8 cellular contexts compared by ENCODE assay signal in genomic region chr14:103716091-103716801, GRCh38. TPM values are rescaled to one million over a fixed set of nuclear protein-coding genes. Genes with fewer than 3 reads are reported as not detected.
DNase-seq lines count a peak whose midpoint lies in the region; ATAC-seq and TF ChIP-seq lines count a peak whose summit lies in the region.

No MANE protein-coding gene starts in this region.

- H3K9me3 ChIP-seq in HCT116 (ENCODE audit: control insufficient read depth in 1 of 2, insufficient read depth in 1 of 2, low read depth in 1 of 2, low read length in 2 of 2) = no peaks in the 10 kb centered on the region
- no peaks in the 10 kb centered on the region for H3K9me3 ChIP-seq in SJCRH30 (replicated peaks)

- H3K36me3 ChIP-seq in HCT116 (ENCODE audit: control insufficient read depth in 1 of 2, insufficient read depth in 2 of 2, low read length in 2 of 2) = peaks cover 0 to 5% of the 10 kb centered on the region in 2 experiments; a peak in 1 of 4 replicates
- no peaks in the 10 kb centered on the region for H3K36me3 ChIP-seq in SJCRH30

- peaks cover 86% of the 10 kb centered on the region for H3K79me2 ChIP-seq in HCT116 (ENCODE audit: insufficient read depth, low read length)

- ATAC-seq in HCT116 = peak; percentile 1
- no peak for ATAC-seq in HG02610 (IDR thresholded peaks at IDR 0.05; ENCODE audit: unreplicated experiment)

- H3K4me3 ChIP-seq in HCT116 (replicated peaks in 1 of 2; ENCODE audit: low read depth in 1 of 2, low read length in 2 of 2) (peak overlapping the region; percentile 70 to 80), SJCRH30 (peak overlapping the region; percentile 70)

- peaks cover 51% of the 10 kb centered on the region for H3K4me1 Mint-ChIP-seq in nephron

- H3K4me2 ChIP-seq in HCT116 (ENCODE audit: low read length) = peak overlapping the region; percentile 97

- peak overlapping the region; percentile 81 for H3K9ac ChIP-seq in HCT116 (ENCODE audit: low read length)

- intact Hi-C loops in HCT116 (cut with micrococcal nuclease) = no loop called here

- peak; percentile 58 for DNase-seq in DMS53 (lab: John Stamatoyannopoulos, UW)
- no peak for DNase-seq in DMS53 treated with DMSO at 0.1 percent for 48 hours (lab: John Stamatoyannopoulos, UW; ENCODE audit: unreplicated experiment)
- no peak for DNase-seq in HCT116 (ENCODE audit: low read depth, low spot score)
- peak; percentile 28 to 31 for DNase-seq in SJCRH30
- DNase-seq in erythroblast (lab: John Stamatoyannopoulos, UW) = peak; percentile 48 to 64
- no peak for DNase-seq in cerebellar nuclear complex (lab: John Stamatoyannopoulos, UW)

- no peaks in the 10 kb centered on the region for H3K27me3 Mint-ChIP-seq in nephron (ENCODE audit: low read depth)

- H3K36me3 Mint-ChIP-seq in nephron (ENCODE audit: low read depth) = peaks cover 7% of the 10 kb centered on the region

- no peak for TF ChIP-seq RAD21 in HCT116 (IDR thresholded peaks at IDR 0.05; ENCODE audit: low read depth)

- H3K9me3 Mint-ChIP-seq in nephron = no peaks in the 10 kb centered on the region

- H3K27ac Mint-ChIP-seq in nephron = peak overlapping the region in 1 of 3 experiments; percentile 53

- no peaks in the 10 kb centered on the region for H4K20me1 ChIP-seq in HCT116 (ENCODE audit: insufficient read depth)

- H2AFZ ChIP-seq in HCT116 (ENCODE audit: low read depth, low read length, poor library complexity, severe bottlenecking) = no peak overlapping the region

- POLR2A ChIA-PET in HCT116 (lab: Charles Lee) = interaction anchor here (0.9 kb wide), 1 partner anchor 11 kb away, joined by 3 read pairs; no protein-coding TSS in a partner anchor

- H3K4me1 ChIP-seq in HCT116 (ENCODE audit: control insufficient read depth in 1 of 2, insufficient read depth in 2 of 2, low read length in 2 of 2) (peaks cover 18 to 35% of the 10 kb centered on the region in 2 experiments), SJCRH30 (peaks cover 14% of the 10 kb centered on the region)

- no peaks in the 10 kb centered on the region for H3K9me2 ChIP-seq in HCT116 (ENCODE audit: insufficient read depth)

- BruUV-seq in HCT116 (replicated peaks; lab: Mats Ljungman, UMichigan) = no TSS peak

- CTCF ChIA-PET in HCT116 (lab: Charles Lee) = interaction anchor here (1.1 kb wide), 1 partner anchor 362 kb away, joined by 4 read pairs; no protein-coding TSS in a partner anchor

- RAD21 ChIA-PET in HCT116 (lab: Charles Lee; ENCODE audit: low non-redundant PET in 1 of 2, low total read pairs in 2 of 2, uncharacterized antibody in 2 of 2, unreplicated experiment in 2 of 2) = no interaction called here

- TF ChIP-seq POLR2A in HCT116 (IDR thresholded peaks at IDR 0.05; ENCODE audit: borderline replicate concordance, extremely low read depth, insufficient read depth, insufficient read length) (no peak), erythroblast (IDR thresholded peaks at IDR 0.05; ENCODE audit: low read length) (no peak)

- H3K27ac ChIP-seq in HCT116 (ENCODE audit: low read depth, low read length) (peak overlapping the region; percentile 53; the same call in 1 of the 2 replicates), SJCRH30 (no peak overlapping the region)

- no peaks in the 10 kb centered on the region for H3K27me3 ChIP-seq in HCT116 (ENCODE audit: insufficient read depth, low read length)
- no peaks in the 10 kb centered on the region for H3K27me3 ChIP-seq in SJCRH30

- H3K4me3 Mint-ChIP-seq in nephron = peak overlapping the region; percentile 82 to 85 (median 83)

- TF ChIP-seq CTCF in HCT116 (IDR thresholded peaks at IDR 0.05 in 2 of 3, conservative IDR thresholded peaks at IDR 0.05 in 1 of 3; ENCODE audit: borderline replicate concordance in 1 of 3, insufficient read depth in 1 of 3, low read depth in 2 of 3, low read length in 2 of 3) (no peak), nephron (IDR thresholded peaks at IDR 0.05; ENCODE audit: unreplicated experiment in 3 of 3) (no peak)

TF ChIP-seq in HCT116, 20 proteins besides CTCF, POLR2A, EP300 and RAD21:
- TF ChIP-seq ATF3 (IDR thresholded peaks at IDR 0.05) = no peak
- TF ChIP-seq MAX (IDR thresholded peaks at IDR 0.05) = peak; percentile 9; the same call in 1 of the 2 replicates

RNA-seq across cellular contexts. Expression of gene ZFYVE21, which starts 0.6 kb away (rescaled TPM):
- 31.3 TPM for total RNA-seq in HCT116 (2021; ENCODE audit: unreplicated experiment)
- polyA plus RNA-seq in HCT116 (2012) = 37.3 and 38.3 TPM in 2 replicates
- total RNA-seq in SJCRH30 (2014; rRNA removed; shearing (Covaris generic)) = 28.3 and 28.6 TPM in 2 replicates

RNA-seq across cellular contexts. Expression of gene XRCC3, which starts 1.0 kb away (rescaled TPM):
- 48.7 TPM for total RNA-seq in HCT116 (2021; ENCODE audit: unreplicated experiment)
- 17.6 and 20.7 TPM in 2 replicates for polyA plus RNA-seq in HCT116 (2012)
- 58.0 and 67.0 TPM in 2 replicates for total RNA-seq in SJCRH30 (2014; rRNA removed; shearing (Covaris generic))

Comparison
In these comparisons a context has a peak if more than half of its experiments do, and no peak if none do; other contexts are left out.
1. DNase-seq: peak in DMS53 (single experiment), SJCRH30 (2 of 2) and erythroblast (2 of 2); none in DMS53 treated with DMSO at 0.1 percent for 48 hours (single experiment), HCT116 (single experiment) and cerebellar nuclear complex (0 of 2).